Comparison of ENCODE assay signal across 10 cellular contexts in the genomic region with DNA sequence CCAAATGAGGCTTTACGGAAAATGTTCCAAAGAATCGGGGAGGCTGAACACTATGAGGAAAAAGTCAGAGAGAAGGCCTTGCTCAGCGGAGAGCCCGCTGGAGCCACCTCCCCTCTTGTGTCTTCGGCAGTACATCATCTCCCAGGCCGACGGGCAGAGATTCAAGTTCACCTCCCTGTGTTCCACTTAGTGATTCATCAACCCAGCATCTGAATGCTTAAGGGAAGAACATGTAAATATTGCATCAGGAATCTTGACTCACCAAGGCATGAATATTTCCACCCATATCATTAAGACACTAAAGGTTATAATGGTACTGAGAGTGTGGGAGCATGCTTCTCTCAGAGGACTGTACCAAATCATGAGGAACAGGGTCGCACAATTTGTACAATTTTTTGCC.
A peak's percentile ranks its signal among the peaks of the same experiment; 100 is the strongest.
DNase-seq lines count a peak whose midpoint lies in the region; FAIRE-seq and TF ChIP-seq lines count a peak whose summit lies in the region.
"Had no signal": no experiment of that assay in that cellular context is flagged by ENCODE, and none has a peak within 500 bp of the region (broad histone marks: within the 10 kb centered on the region; RNA-seq: fewer than 3 reads in every experiment).

No MANE protein-coding gene starts in this region.

- FAIRE-seq in urothelium cell line (lab: Jason Lieb, UNC), result peak; percentile 90

- TF ChIP-seq CTCF in astrocyte of the spinal cord (IDR thresholded peaks at IDR 0.05; ENCODE audit: low read depth, low read length), result no peak

- DNase-seq in HT1080 (ENCODE audit: low read depth) (peak; percentile 96), astrocyte of the spinal cord (ENCODE audit: low read depth, low spot score) (peak; percentile 97), kidney glomerular epithelial cell (lab: John Stamatoyannopoulos, UW) (peak; percentile 78), urothelium cell line (ENCODE audit: low spot score) (peak; percentile 88), NCI-H526 treated with DMSO at 0.1 percent for 48 hours (lab: John Stamatoyannopoulos, UW) (no peak), COR-L47 (lab: John Stamatoyannopoulos, UW) (no peak)
- no peak for DNase-seq in activated CD4-positive, CD25-positive, alpha-beta regulatory T cell (lab: John Stamatoyannopoulos, UW)
- DNase-seq: activated CD8-positive, alpha-beta memory T cell treated with anti-CD3 and anti-CD28 coated beads for 24 hours; OCI-M1 had no signal

- in situ Hi-C loops in astrocyte of the spinal cord (cut with HindIII; ENCODE audit: low sequenced_read_pairs), result no loop called here

- no peak overlapping the region for H3K4me3 ChIP-seq in astrocyte of the spinal cord (ENCODE audit: low read depth, low read length)
- H3K4me3 ChIP-seq: cardiac muscle cell had no signal

Comparison
In these comparisons a context has a peak if more than half of its experiments do, and no peak if none do; other contexts are left out.
1. DNase-seq: peak in HT1080 (single experiment), astrocyte of the spinal cord (single experiment), kidney glomerular epithelial cell (single experiment) and urothelium cell line (single experiment); none in NCI-H526 treated with DMSO at 0.1 percent for 48 hours (single experiment), COR-L47 (single experiment) and activated CD4-positive, CD25-positive, alpha-beta regulatory T cell (0 of 4).